Comparison of ENCODE assay signal across 16 cellular contexts in the genomic region with DNA sequence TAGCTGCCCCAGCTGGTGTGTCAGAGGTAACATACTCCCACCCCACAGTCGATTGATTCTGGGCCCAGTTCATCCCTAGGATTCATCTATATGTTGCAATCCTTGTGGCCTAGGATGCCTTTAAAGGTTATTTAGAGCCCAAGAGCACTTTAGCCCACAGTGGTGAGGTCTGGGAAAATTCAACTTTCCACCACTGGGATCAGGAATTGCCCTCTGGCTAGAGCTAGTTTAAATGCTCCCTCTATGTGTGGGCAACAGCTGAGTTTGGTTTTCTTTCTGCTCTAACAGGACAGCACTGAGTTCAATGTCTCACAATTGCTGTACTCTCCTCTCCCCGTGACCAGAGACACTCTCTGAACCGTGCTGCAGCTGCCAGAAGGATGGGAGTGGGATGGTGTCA.
"Had no signal": no experiment of that assay in that cellular context is flagged by ENCODE, and none has a peak within 500 bp of the region (broad histone marks: within the 10 kb centered on the region; RNA-seq: fewer than 3 reads in every experiment).

No MANE protein-coding gene starts in this region.

- H3K4me1 ChIP-seq: colonic mucosa, right lobe of liver had no signal

- H3K4me3 ChIP-seq: colonic mucosa, ovary, right lobe of liver, tibial artery had no signal

- H3K36me3 Mint-ChIP-seq: naive thymus-derived CD8-positive, alpha-beta T cell had no signal

- H3K4me3 Mint-ChIP-seq: activated T-cell treated with anti-CD3 and anti-CD28 coated beads, Interleukin-2, amount 50 U/mL, for 4 hours; central memory CD8-positive, alpha-beta T cell; naive thymus-derived CD8-positive, alpha-beta T cell had no signal

- H3K36me3 ChIP-seq: brain microvascular endothelial cell, colonic mucosa, ovary, right lobe of liver, tibial artery had no signal

- H3K27ac ChIP-seq: brain microvascular endothelial cell, colonic mucosa, ovary, right lobe of liver, tibial artery had no signal

- H3K9me3 Mint-ChIP-seq: activated T-cell treated with anti-CD3 and anti-CD28 coated beads, Interleukin-2, amount 50 U/mL, for 4 hours; central memory CD8-positive, alpha-beta T cell; naive thymus-derived CD8-positive, alpha-beta T cell had no signal

- H3K4me1 Mint-ChIP-seq: central memory CD8-positive, alpha-beta T cell; naive thymus-derived CD8-positive, alpha-beta T cell had no signal

- FAIRE-seq: urothelium cell line had no signal

- H3K27me3 ChIP-seq: brain microvascular endothelial cell, colonic mucosa, ovary, right lobe of liver, tibial artery had no signal

- ATAC-seq: activated T-cell treated with anti-CD3 and anti-CD28 coated beads, Interleukin-2, amount 50 U/mL, for 4 hours; naive thymus-derived CD8-positive, alpha-beta T cell; right lobe of liver had no signal

- DNase-seq: activated CD4-positive, alpha-beta T cell treated with anti-CD3 and anti-CD28 coated beads, Interleukin-2, amount 50 U/mL, for 1 hour; activated CD4-positive, CD25-positive, alpha-beta regulatory T cell treated with anti-CD3 and anti-CD28 coated beads, Interleukin-2, amount 50 U/mL, for 72 hours; activated CD8-positive, alpha-beta memory T cell treated with anti-CD3 and anti-CD28 coated beads, Interleukin-2, amount 50 U/mL, for 4 hours; activated effector memory CD4-positive, alpha-beta T cell treated with Interleukin-2 at 50 U/mL for 16 hours; activated naive CD4-positive, alpha-beta T cell treated with anti-CD3 and anti-CD28 coated beads, Interleukin-2, amount 50 U/mL, for 16 hours; activated T-cell treated with anti-CD3 and anti-CD28 coated beads, Interleukin-2, amount 50 U/mL, for 4 hours; aorta; brain microvascular endothelial cell; colonic mucosa; naive thymus-derived CD8-positive, alpha-beta T cell; ovary; right lobe of liver; stimulated activated naive CD4-positive, alpha-beta T cell treated with Interleukin-2 at 50 U/mL for 16 hours; tibial artery had no signal
